ENCODE assay signal across 1 cellular context in the genomic region with DNA sequence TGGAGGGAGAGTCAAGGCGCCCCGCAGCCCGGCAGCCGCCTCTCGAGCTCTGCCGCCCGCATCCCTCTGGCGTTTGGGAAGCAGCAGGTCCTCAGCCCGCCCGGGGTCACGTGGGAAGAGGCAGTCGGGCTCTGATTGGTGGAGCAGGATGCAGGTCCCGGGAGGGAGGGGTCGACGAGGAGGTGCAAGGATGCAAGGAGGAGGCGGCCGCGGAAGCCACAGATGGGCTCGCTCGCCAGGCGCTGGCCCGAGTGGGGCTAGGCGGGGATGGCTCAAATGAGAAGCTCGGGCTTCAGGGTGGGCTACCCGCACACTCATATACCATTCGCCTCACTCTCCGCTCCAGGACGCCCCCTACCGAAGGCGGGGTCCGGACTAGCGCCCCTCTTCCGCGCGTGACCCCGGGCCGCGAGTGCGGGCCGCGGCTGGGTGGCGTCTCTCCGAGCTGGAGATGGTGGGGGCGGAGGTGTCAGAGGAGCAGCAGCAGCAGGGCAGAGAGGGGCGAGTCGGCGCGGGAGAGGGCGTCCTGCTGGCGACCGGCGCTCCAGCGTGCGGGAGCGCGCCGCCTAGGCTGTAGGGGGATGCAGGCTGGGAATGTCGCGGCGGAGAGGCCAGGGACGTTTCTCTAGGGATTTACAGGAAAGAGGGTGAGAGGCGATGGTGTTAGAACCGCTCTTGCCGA.
TF ChIP-seq lines count a peak whose summit lies in the region.

A gene with protein sequence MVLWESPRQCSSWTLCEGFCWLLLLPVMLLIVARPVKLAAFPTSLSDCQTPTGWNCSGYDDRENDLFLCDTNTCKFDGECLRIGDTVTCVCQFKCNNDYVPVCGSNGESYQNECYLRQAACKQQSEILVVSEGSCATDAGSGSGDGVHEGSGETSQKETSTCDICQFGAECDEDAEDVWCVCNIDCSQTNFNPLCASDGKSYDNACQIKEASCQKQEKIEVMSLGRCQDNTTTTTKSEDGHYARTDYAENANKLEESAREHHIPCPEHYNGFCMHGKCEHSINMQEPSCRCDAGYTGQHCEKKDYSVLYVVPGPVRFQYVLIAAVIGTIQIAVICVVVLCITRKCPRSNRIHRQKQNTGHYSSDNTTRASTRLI (minus strand): TSS at position 68 of the 682 bp plus-strand sequence. CDS start 409 bp downstream, outside the sequence.

TF ChIP-seq in K562, 482 proteins besides CTCF, POLR2A, EP300 and RAD21 (continued from another document and continues in another):
- TF ChIP-seq, protein P1, sequence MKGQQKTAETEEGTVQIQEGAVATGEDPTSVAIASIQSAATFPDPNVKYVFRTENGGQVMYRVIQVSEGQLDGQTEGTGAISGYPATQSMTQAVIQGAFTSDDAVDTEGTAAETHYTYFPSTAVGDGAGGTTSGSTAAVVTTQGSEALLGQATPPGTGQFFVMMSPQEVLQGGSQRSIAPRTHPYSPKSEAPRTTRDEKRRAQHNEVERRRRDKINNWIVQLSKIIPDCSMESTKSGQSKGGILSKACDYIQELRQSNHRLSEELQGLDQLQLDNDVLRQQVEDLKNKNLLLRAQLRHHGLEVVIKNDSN (CRISPR knock-in tag; IDR thresholded peaks at IDR 0.05): peak; percentile 40; the same call in 1 of the 2 replicates
- TF ChIP-seq, protein P2, sequence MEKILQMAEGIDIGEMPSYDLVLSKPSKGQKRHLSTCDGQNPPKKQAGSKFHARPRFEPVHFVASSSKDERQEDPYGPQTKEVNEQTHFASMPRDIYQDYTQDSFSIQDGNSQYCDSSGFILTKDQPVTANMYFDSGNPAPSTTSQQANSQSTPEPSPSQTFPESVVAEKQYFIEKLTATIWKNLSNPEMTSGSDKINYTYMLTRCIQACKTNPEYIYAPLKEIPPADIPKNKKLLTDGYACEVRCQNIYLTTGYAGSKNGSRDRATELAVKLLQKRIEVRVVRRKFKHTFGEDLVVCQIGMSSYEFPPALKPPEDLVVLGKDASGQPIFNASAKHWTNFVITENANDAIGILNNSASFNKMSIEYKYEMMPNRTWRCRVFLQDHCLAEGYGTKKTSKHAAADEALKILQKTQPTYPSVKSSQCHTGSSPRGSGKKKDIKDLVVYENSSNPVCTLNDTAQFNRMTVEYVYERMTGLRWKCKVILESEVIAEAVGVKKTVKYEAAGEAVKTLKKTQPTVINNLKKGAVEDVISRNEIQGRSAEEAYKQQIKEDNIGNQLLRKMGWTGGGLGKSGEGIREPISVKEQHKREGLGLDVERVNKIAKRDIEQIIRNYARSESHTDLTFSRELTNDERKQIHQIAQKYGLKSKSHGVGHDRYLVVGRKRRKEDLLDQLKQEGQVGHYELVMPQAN (IDR thresholded peaks at IDR 0.05; ENCODE audit: borderline replicate concordance): no peak
- TF ChIP-seq, protein P3, sequence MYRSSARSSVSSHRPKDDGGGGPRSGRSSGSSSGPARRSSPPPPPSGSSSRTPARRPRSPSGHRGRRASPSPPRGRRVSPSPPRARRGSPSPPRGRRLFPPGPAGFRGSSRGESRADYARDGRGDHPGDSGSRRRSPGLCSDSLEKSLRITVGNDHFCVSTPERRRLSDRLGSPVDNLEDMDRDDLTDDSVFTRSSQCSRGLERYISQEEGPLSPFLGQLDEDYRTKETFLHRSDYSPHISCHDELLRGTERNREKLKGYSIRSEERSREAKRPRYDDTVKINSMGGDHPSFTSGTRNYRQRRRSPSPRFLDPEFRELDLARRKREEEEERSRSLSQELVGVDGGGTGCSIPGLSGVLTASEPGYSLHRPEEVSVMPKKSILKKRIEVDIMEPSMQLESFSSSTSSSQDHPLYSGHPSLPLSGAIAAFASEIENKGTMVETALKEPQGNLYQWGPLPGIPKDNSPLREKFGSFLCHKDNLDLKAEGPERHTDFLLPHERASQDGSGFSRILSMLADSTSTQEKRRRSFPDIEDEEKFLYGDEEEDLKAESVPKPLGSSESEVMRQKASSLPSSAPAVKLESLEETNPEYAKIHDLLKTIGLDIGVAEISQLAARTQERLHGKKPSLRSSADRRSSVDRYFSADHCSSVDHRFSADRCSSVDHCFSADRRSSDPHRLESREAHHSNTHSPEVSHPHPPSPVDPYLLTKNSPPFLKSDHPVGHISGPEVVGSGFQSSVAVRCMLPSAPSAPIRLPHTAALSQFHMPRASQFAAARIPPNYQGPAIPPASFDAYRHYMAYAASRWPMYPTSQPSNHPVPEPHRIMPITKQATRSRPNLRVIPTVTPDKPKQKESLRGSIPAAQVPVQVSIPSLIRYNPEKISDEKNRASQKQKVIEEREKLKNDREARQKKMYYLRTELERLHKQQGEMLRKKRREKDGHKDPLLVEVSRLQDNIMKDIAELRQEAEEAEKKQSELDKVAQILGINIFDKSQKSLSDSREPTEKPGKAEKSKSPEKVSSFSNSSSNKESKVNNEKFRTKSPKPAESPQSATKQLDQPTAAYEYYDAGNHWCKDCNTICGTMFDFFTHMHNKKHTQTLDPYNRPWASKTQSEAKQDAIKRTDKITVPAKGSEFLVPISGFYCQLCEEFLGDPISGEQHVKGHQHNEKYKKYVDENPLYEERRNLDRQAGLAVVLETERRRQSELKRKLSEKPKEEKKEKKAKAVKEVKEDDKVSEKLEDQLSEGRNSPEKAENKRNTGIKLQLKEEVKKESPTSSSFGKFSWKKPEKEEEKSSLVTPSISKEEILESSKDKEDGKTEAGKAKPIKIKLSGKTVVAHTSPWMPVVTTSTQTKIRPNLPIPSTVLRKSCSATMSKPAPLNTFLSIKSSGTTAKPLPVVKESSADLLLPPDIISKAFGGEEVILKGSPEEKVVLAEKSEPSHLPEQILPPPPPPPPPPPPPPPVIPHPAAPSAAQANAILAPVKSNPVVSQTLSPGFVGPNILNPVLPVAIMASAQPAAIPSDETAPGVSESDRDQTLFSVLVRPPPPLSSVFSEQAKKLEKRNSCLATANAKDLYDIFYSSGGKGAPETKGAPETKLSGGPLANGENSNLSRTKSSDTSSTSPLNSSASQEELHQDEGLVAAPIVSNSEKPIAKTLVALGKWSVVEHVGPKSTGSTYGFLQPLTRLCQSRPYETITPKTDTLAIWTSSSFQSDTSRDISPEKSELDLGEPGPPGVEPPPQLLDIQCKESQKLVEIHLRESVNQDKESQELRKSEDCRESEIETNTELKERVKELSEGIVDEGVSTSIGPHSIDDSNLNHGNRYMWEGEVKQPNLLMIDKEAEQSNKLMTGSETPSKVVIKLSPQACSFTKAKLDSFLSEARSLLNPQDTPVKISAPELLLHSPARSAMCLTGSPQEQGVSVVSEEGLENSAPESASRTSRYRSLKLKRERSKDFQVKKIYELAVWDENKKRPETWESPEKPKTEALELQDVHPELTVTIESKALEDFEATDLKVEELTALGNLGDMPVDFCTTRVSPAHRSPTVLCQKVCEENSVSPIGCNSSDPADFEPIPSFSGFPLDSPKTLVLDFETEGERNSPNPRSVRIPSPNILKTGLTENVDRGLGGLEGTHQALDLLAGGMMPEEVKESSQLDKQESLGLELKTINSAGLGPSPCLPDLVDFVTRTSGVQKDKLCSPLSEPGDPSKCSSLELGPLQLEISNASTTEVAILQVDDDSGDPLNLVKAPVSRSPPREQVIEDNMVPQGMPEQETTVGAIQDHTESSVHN (IDR thresholded peaks at IDR 0.05; ENCODE audit: borderline replicate concordance in 1 of 2, low read depth in 1 of 2): no peak
- TF ChIP-seq ZNF589 (CRISPR knock-in tag; IDR thresholded peaks at IDR 0.05; ENCODE audit: low read depth) (no peak), RCOR1 (IDR thresholded peaks at IDR 0.05; ENCODE audit: borderline replicate concordance in 1 of 2, low read depth in 2 of 2, low read length in 2 of 2) (peak in 1 of 2 experiments; percentile 38; a peak in 1 of 4 replicates), CHD4 (IDR thresholded peaks at IDR 0.05; ENCODE audit: insufficient read depth, insufficient replicate concordance, low read depth, low read length, poor library complexity, severe bottlenecking) (no peak), ZNF76 (CRISPR knock-in tag; IDR thresholded peaks at IDR 0.05; ENCODE audit: borderline replicate concordance) (no peak), NUFIP1 (IDR thresholded peaks at IDR 0.05; ENCODE audit: partially characterized antibody) (no peak), BHLHE40 (IDR thresholded peaks at IDR 0.05; ENCODE audit: low read length) (no peak), ZNF354B (CRISPR knock-in tag; IDR thresholded peaks at IDR 0.05) (no peak), TOE1 (IDR thresholded peaks at IDR 0.05; ENCODE audit: borderline replicate concordance) (no peak), TOE1 (CRISPR knock-in tag; IDR thresholded peaks at IDR 0.05; ENCODE audit: borderline replicate concordance, low read depth) (no peak), RFX1 (IDR thresholded peaks at IDR 0.05) (no peak), ERF (CRISPR knock-in tag; IDR thresholded peaks at IDR 0.05) (no peak), NFXL1 (CRISPR knock-in tag; IDR thresholded peaks at IDR 0.05) (no peak), ATF7 (IDR thresholded peaks at IDR 0.05) (no peak), KDM2B (CRISPR knock-in tag; IDR thresholded peaks at IDR 0.05) (no peak), RAD51 (IDR thresholded peaks at IDR 0.05; ENCODE audit: borderline replicate concordance, low read depth) (peak; percentile 39; the same call in 1 of the 2 replicates), NFYB (IDR thresholded peaks at IDR 0.05; ENCODE audit: extremely low read depth, insufficient read length) (peak; percentile 20), U2AF1 (optimal IDR thresholded peaks at IDR 0.05; ENCODE audit: low read depth, low read length) (no peak), POLR3G (IDR thresholded peaks at IDR 0.05; ENCODE audit: extremely low read depth, insufficient read length, insufficient replicate concordance) (no peak), ILK (tag; IDR thresholded peaks at IDR 0.05; ENCODE audit: borderline replicate concordance, low read depth) (no peak), TRIM24 (IDR thresholded peaks at IDR 0.05) (no peak)
- TF ChIP-seq, protein P4, sequence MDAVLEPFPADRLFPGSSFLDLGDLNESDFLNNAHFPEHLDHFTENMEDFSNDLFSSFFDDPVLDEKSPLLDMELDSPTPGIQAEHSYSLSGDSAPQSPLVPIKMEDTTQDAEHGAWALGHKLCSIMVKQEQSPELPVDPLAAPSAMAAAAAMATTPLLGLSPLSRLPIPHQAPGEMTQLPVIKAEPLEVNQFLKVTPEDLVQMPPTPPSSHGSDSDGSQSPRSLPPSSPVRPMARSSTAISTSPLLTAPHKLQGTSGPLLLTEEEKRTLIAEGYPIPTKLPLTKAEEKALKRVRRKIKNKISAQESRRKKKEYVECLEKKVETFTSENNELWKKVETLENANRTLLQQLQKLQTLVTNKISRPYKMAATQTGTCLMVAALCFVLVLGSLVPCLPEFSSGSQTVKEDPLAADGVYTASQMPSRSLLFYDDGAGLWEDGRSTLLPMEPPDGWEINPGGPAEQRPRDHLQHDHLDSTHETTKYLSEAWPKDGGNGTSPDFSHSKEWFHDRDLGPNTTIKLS (IDR thresholded peaks at IDR 0.05; ENCODE audit: borderline replicate concordance, low read depth): no peak
- TF ChIP-seq, protein P5, sequence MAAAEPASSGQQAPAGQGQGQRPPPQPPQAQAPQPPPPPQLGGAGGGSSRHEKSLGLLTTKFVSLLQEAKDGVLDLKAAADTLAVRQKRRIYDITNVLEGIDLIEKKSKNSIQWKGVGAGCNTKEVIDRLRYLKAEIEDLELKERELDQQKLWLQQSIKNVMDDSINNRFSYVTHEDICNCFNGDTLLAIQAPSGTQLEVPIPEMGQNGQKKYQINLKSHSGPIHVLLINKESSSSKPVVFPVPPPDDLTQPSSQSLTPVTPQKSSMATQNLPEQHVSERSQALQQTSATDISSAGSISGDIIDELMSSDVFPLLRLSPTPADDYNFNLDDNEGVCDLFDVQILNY (CRISPR knock-in tag; IDR thresholded peaks at IDR 0.05): no peak
- TF ChIP-seq, protein P6, sequence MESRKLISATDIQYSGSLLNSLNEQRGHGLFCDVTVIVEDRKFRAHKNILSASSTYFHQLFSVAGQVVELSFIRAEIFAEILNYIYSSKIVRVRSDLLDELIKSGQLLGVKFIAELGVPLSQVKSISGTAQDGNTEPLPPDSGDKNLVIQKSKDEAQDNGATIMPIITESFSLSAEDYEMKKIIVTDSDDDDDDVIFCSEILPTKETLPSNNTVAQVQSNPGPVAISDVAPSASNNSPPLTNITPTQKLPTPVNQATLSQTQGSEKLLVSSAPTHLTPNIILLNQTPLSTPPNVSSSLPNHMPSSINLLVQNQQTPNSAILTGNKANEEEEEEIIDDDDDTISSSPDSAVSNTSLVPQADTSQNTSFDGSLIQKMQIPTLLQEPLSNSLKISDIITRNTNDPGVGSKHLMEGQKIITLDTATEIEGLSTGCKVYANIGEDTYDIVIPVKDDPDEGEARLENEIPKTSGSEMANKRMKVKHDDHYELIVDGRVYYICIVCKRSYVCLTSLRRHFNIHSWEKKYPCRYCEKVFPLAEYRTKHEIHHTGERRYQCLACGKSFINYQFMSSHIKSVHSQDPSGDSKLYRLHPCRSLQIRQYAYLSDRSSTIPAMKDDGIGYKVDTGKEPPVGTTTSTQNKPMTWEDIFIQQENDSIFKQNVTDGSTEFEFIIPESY (CRISPR knock-in tag; IDR thresholded peaks at IDR 0.05): 0 out of 2 replicates have a peak, but pooled peaks have one; percentile 57
- TF ChIP-seq, protein P7, sequence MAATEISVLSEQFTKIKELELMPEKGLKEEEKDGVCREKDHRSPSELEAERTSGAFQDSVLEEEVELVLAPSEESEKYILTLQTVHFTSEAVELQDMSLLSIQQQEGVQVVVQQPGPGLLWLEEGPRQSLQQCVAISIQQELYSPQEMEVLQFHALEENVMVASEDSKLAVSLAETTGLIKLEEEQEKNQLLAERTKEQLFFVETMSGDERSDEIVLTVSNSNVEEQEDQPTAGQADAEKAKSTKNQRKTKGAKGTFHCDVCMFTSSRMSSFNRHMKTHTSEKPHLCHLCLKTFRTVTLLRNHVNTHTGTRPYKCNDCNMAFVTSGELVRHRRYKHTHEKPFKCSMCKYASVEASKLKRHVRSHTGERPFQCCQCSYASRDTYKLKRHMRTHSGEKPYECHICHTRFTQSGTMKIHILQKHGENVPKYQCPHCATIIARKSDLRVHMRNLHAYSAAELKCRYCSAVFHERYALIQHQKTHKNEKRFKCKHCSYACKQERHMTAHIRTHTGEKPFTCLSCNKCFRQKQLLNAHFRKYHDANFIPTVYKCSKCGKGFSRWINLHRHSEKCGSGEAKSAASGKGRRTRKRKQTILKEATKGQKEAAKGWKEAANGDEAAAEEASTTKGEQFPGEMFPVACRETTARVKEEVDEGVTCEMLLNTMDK (IDR thresholded peaks at IDR 0.05; ENCODE audit: borderline replicate concordance, insufficient read depth, low read depth, low read length, poor library complexity, severe bottlenecking): no peak
- TF ChIP-seq, protein P8, sequence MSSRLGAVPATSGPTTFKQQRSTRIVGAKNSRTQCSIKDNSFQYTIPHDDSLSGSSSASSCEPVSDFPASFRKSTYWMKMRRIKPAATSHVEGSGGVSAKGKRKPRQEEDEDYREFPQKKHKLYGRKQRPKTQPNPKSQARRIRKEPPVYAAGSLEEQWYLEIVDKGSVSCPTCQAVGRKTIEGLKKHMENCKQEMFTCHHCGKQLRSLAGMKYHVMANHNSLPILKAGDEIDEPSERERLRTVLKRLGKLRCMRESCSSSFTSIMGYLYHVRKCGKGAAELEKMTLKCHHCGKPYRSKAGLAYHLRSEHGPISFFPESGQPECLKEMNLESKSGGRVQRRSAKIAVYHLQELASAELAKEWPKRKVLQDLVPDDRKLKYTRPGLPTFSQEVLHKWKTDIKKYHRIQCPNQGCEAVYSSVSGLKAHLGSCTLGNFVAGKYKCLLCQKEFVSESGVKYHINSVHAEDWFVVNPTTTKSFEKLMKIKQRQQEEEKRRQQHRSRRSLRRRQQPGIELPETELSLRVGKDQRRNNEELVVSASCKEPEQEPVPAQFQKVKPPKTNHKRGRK (tag; IDR thresholded peaks at IDR 0.05): no peak
- TF ChIP-seq, protein P9, sequence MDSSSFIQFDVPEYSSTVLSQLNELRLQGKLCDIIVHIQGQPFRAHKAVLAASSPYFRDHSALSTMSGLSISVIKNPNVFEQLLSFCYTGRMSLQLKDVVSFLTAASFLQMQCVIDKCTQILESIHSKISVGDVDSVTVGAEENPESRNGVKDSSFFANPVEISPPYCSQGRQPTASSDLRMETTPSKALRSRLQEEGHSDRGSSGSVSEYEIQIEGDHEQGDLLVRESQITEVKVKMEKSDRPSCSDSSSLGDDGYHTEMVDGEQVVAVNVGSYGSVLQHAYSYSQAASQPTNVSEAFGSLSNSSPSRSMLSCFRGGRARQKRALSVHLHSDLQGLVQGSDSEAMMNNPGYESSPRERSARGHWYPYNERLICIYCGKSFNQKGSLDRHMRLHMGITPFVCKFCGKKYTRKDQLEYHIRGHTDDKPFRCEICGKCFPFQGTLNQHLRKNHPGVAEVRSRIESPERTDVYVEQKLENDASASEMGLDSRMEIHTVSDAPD (CRISPR knock-in tag; IDR thresholded peaks at IDR 0.05): no peak
